10 cellular contexts compared by ENCODE assay signal in genomic region chr5:172870807-172871431, GRCh38. TPM values are rescaled to one million over a fixed set of nuclear protein-coding genes. Genes with fewer than 3 reads are reported as not detected.
A peak's percentile ranks its signal among the peaks of the same experiment; 100 is the strongest.
DNase-seq lines count a peak whose midpoint lies in the region; ATAC-seq and TF ChIP-seq lines count a peak whose summit lies in the region.
"Had no signal": no experiment of that assay in that cellular context is flagged by ENCODE, and none has a peak within 500 bp of the region (broad histone marks: within the 10 kb centered on the region; RNA-seq: fewer than 3 reads in every experiment).

No MANE protein-coding gene starts in this region.

- no peak overlapping the region for H3K27ac Mint-ChIP-seq in MCF 10A (ENCODE audit: low read depth, unreplicated experiment)
- H3K27ac Mint-ChIP-seq: nephron had no signal

- ATAC-seq in gastroesophageal sphincter (no peak), omental fat pad (ENCODE audit: low FRiP score) (peak; percentile 12), HG03378 (IDR thresholded peaks at IDR 0.05; ENCODE audit: unreplicated experiment) (no peak)

- H3K4me1 ChIP-seq in breast epithelium (peaks cover 3 to 51% of the 10 kb centered on the region in 2 donors), gastroesophageal sphincter (peaks cover 47 to 100% (median 70%) of the 10 kb centered on the region in 3 donors), uterus (peaks cover 35 to 49% of the 10 kb centered on the region in 2 donors)

- H3K36me3 ChIP-seq in breast epithelium (no peaks in the 10 kb centered on the region), gastroesophageal sphincter (no peaks in the 10 kb centered on the region), uterus (no peaks in the 10 kb centered on the region)

- H3K27me3 Mint-ChIP-seq in MCF 10A (ENCODE audit: insufficient read depth, unreplicated experiment), result no peaks in the 10 kb centered on the region

- H3K4me3 ChIP-seq in breast epithelium, result peak overlapping the region in 1 of 3 donors; percentile 24
- H3K4me3 ChIP-seq in gastroesophageal sphincter, result no peak overlapping the region
- no peak overlapping the region for H3K4me3 ChIP-seq in uterus

- H3K27me3 ChIP-seq in breast epithelium (no peaks in the 10 kb centered on the region), gastroesophageal sphincter (no peaks in the 10 kb centered on the region), uterus (no peaks in the 10 kb centered on the region)

- CTCF ChIA-PET in MCF 10A (lab: Yijun Ruan, JAX), result interaction anchor here (0.6 to 4.0 kb wide), 14 partner anchors 9 to 157 kb away, joined by 3 to 26 read pairs (median 8); partner anchors contain the start of gene DUSP1

- peak overlapping the region; percentile 88 to 93 for H3K27ac ChIP-seq in breast epithelium
- H3K27ac ChIP-seq in gastroesophageal sphincter, result peak overlapping the region; percentile 92 to 97 (median 96)
- peak overlapping the region; percentile 89 to 94 for H3K27ac ChIP-seq in uterus

- no TSS peak for BruUV-seq in MCF 10A (replicated peaks; lab: Mats Ljungman, UMichigan)

- WGBS in gastroesophageal sphincter (ENCODE audit: low coverage in 1 of 2), 2 donors, result 28 to 29% methylated on average over 5 to 8 of the region's 16 CpGs

- DNase-seq in breast epithelium (ENCODE audit: low spot score in 2 of 2) (no peak), MCF 10A (ENCODE audit: unreplicated experiment) (no peak), omental fat pad (ENCODE audit: low spot score) (no peak), uterus (peak; percentile 36 to 58), HUDEP-2 (lab: John Stamatoyannopoulos, UW; ENCODE audit: unreplicated experiment in 76 of 76) (no peak)
- no peak for DNase-seq in activated effector memory CD4-positive, alpha-beta T cell treated with Interleukin-2 at 50 U/mL for 16 hours
- DNase-seq: NCI-H2081 had no signal

- no peak for TF ChIP-seq POLR2A in breast epithelium (IDR thresholded peaks at IDR 0.05)
- TF ChIP-seq POLR2A in gastroesophageal sphincter (IDR thresholded peaks at IDR 0.05), result no peak
- no peak for TF ChIP-seq POLR2A in uterus (IDR thresholded peaks at IDR 0.05)

- intact Hi-C loops in breast epithelium (cut with DNase I; ENCODE audit: low total_unique reads) (no loop called here), MCF 10A (cut with micrococcal nuclease) (loop anchor here (1.0 kb wide), 2 partner anchors 61 to 70 kb away; no protein-coding TSS in a partner anchor), uterus (cut with DNase I; ENCODE audit: low total_unique reads) (no loop called here)

- peaks cover 8% of the 10 kb centered on the region for H3K4me1 Mint-ChIP-seq in MCF 10A (ENCODE audit: insufficient read depth, unreplicated experiment)

- H3K36me3 Mint-ChIP-seq in MCF 10A (ENCODE audit: insufficient read depth, unreplicated experiment), result peaks cover 6% of the 10 kb centered on the region

- TF ChIP-seq CTCF in breast epithelium (IDR thresholded peaks at IDR 0.05) (no peak), MCF 10A (IDR thresholded peaks at IDR 0.05; ENCODE audit: unreplicated experiment) (no peak), gastroesophageal sphincter (IDR thresholded peaks at IDR 0.05) (no peak), omental fat pad (IDR thresholded peaks at IDR 0.05) (no peak), uterus (IDR thresholded peaks at IDR 0.05) (no peak)

- POLR2A ChIA-PET in MCF 10A (lab: Yijun Ruan, JAX), result interaction anchor here (0.6 to 11.0 kb wide), 21 partner anchors 10 to 156 kb away, joined by 3 to 520 read pairs (median 10); partner anchors contain the start of genes DUSP1 and RPL26L1

- H3K9me3 ChIP-seq in breast epithelium (no peaks in the 10 kb centered on the region), gastroesophageal sphincter (no peaks in the 10 kb centered on the region), uterus (no peaks in the 10 kb centered on the region)

- no peak for TF ChIP-seq EP300 in gastroesophageal sphincter (IDR thresholded peaks at IDR 0.05)

- no peak overlapping the region for H3K4me3 Mint-ChIP-seq in MCF 10A (ENCODE audit: unreplicated experiment)
- H3K4me3 Mint-ChIP-seq: nephron had no signal

- H3K9me3 Mint-ChIP-seq in MCF 10A (ENCODE audit: unreplicated experiment), result no peaks in the 10 kb centered on the region
- H3K9me3 Mint-ChIP-seq: nephron had no signal

RNA-seq across cellular contexts. Expression of gene ERGIC1, which starts 36.9 kb away (rescaled TPM):
- total RNA-seq in breast epithelium (100 to 1,000 TPM in 1 of 3 donors, 10 to 100 TPM in 2; 86.6 to 139 (median 95.2) TPM), MCF 10A (2022) (257 and 292 TPM in 2 replicates), gastroesophageal sphincter (100 to 1,000 TPM; 116 to 172 (median 144) TPM), omental fat pad (100 to 1,000 TPM in 3 of 4 donors, 10 to 100 TPM in 1; 98.8 to 227 (median 129) TPM), uterus (100 to 1,000 TPM in 1 of 4 donors, 10 to 100 TPM in 3; 34.8 to 130 (median 67.7) TPM)

Comparison
In these comparisons a context has a peak if more than half of its experiments do, and no peak if none do; other contexts are left out.
1. DNase-seq: peak in uterus (2 of 2); none in breast epithelium (0 of 2), MCF 10A (single experiment), omental fat pad (single experiment), activated effector memory CD4-positive, alpha-beta T cell treated with Interleukin-2 at 50 U/mL for 16 hours (single experiment) and HUDEP-2 (0 of 76).
2. Peak in every context shown above with its lines, with median percentiles within 50 percentile points of each other: H3K27ac ChIP-seq.